Comparison of ENCODE assay signal across 1 cellular context in the genomic region with DNA sequence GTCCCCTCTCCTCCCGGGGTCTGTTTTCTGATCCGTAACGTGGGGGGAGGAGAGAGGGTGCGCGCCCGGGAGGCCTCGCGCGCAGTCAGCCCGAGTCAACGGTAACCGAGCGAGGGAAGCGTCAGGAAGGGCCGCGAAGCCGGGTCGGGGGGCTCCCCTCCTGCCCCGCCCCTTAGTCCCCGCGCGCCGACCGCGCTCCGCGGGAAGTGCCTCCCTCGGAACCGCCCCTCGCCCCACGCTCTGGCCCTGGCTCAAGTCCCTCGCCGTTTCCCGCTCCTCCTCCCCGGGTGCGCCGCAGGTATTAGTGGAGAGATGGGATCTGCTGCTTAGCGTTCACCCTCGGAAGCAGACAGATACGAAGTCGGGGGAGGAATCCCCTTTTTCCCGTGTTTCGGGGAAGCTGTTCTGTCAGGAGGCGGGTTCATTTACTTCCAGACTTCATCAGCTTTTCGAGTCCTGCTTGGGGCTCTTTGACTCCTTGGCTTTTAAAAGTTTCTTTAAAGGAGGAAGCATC.
A peak's percentile ranks its signal among the peaks of the same experiment; 100 is the strongest.
TF ChIP-seq lines count a peak whose summit lies in the region.

No MANE protein-coding gene starts in this region.

TF ChIP-seq in endothelial cell of umbilical vein, 7 proteins besides CTCF, POLR2A, EP300 and RAD21:
- peak; percentile 38 for TF ChIP-seq POLR2AphosphoS5 (IDR thresholded peaks at IDR 0.05; ENCODE audit: insufficient read depth, low read depth, low read length)
- no peak for TF ChIP-seq MYC (IDR thresholded peaks at IDR 0.05; ENCODE audit: low read depth, low read length)
